In the genomic region with DNA sequence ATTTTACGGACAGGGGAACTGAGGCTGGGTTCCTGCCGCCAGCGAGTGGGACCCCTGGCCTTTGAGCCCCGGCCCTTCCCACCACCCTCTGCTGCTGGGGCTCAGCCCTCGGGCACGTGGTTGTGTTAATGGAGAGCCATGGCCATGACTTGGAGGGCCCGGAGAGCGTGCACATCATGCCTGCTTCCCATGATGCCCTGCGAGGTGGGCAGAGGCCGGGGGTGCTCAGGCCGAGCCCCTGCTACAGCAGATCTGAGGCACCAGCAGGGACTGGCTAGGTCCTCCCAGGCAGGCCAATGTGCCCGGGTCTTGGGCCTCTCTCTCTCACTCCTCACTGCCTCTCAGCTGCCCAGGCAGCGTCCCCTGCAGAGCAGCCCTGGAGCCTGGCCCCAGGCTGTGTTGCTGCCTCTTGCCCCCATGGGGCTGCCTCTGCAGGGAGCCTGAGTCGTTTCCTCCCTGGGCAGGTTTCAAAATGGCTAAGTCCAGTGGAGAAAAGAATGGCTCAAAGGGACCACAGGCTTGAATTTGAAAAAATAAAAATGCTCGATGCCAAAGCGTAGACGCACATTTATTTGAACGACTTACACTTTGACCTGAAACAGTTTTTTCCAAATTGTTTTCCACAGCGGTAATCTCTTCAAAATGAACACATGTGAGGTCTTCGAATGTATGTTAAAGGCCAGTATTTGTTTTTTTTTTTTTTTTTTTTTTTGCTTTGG, we compare ENCODE assay signal across 13 cellular contexts.
DNase-seq lines count a peak whose midpoint lies in the region; ATAC-seq and TF ChIP-seq lines count a peak whose summit lies in the region.
"Had no signal": no experiment of that assay in that cellular context is flagged by ENCODE, and none has a peak within 500 bp of the region (broad histone marks: within the 10 kb centered on the region; RNA-seq: fewer than 3 reads in every experiment).

No MANE protein-coding gene starts in this region.

- intact Hi-C loops in activated naive CD4-positive, alpha-beta T cell treated with anti-CD3 and anti-CD28 coated beads for 36 hours (cut with micrococcal nuclease), result loop anchor here (1.0 to 2.0 kb wide), 3 partner anchors 10 to 20 kb away; no protein-coding TSS in a partner anchor

- no peaks in the 10 kb centered on the region for H3K36me3 Mint-ChIP-seq in activated naive CD4-positive, alpha-beta T cell treated with anti-CD3 and anti-CD28 coated beads for 36 hours (ENCODE audit: low read depth)
- H3K36me3 Mint-ChIP-seq in T-helper 17 cell (ENCODE audit: low read depth) (no peaks in the 10 kb centered on the region), glutamatergic neuron (ENCODE audit: unreplicated experiment) (no peaks in the 10 kb centered on the region)
- H3K36me3 Mint-ChIP-seq: natural killer cell had no signal

- CTCF ChIA-PET in activated naive CD4-positive, alpha-beta T cell treated with anti-CD3 and anti-CD28 coated beads for 36 hours (lab: Charles Lee), result interaction anchor here (1.0 to 1.1 kb wide), 2 partner anchors 32 to 35 kb away, joined by 3 to 4 read pairs; no protein-coding TSS in a partner anchor

- H3K4me1 ChIP-seq in thymus (ENCODE audit: control insufficient read depth, insufficient read depth, low read length), result peaks cover 19% of the 10 kb centered on the region
- H3K4me1 ChIP-seq: SJSA1 had no signal

- H3K9me3 ChIP-seq in T-helper 17 cell (ENCODE audit: control insufficient read depth, low read length, poor library complexity, severe bottlenecking), result no peaks in the 10 kb centered on the region
- H3K9me3 ChIP-seq in thymus (ENCODE audit: control insufficient read depth), result no peaks in the 10 kb centered on the region
- H3K9me3 ChIP-seq: SJSA1 had no signal

- no peak for TF ChIP-seq CTCF in glutamatergic neuron (IDR thresholded peaks at IDR 0.05; ENCODE audit: partially characterized antibody, unreplicated experiment)

- peak overlapping the region; percentile 53 for H3K4me3 Mint-ChIP-seq in activated naive CD4-positive, alpha-beta T cell treated with anti-CD3 and anti-CD28 coated beads for 36 hours
- H3K4me3 Mint-ChIP-seq in T-helper 17 cell (peak overlapping the region; percentile 84), glutamatergic neuron (ENCODE audit: unreplicated experiment) (no peak overlapping the region)
- H3K4me3 Mint-ChIP-seq: natural killer cell had no signal

- WGBS in thymus, result 89% methylated on average over 20 of the region's 20 CpGs

- no peaks in the 10 kb centered on the region for H3K27me3 Mint-ChIP-seq in activated naive CD4-positive, alpha-beta T cell treated with anti-CD3 and anti-CD28 coated beads for 36 hours (ENCODE audit: low read depth)
- H3K27me3 Mint-ChIP-seq in T-helper 17 cell, result no peaks in the 10 kb centered on the region
- H3K27me3 Mint-ChIP-seq in glutamatergic neuron (ENCODE audit: unreplicated experiment), result peaks cover 3% of the 10 kb centered on the region

- no peak overlapping the region for H3K4me3 ChIP-seq in thymus (ENCODE audit: low read length)
- H3K4me3 ChIP-seq: SJSA1 had no signal

- ATAC-seq in T-helper 17 cell, result no peak
- no peak for ATAC-seq in GM21723 (IDR thresholded peaks at IDR 0.05; ENCODE audit: unreplicated experiment)

- peak overlapping the region; percentile 94 for H3K27ac Mint-ChIP-seq in activated naive CD4-positive, alpha-beta T cell treated with anti-CD3 and anti-CD28 coated beads for 36 hours
- H3K27ac Mint-ChIP-seq in T-helper 17 cell, result peak overlapping the region; percentile 90
- H3K27ac Mint-ChIP-seq in glutamatergic neuron (ENCODE audit: unreplicated experiment), result no peak overlapping the region
- H3K27ac Mint-ChIP-seq: natural killer cell had no signal

- no peaks in the 10 kb centered on the region for H3K27me3 ChIP-seq in thymus (ENCODE audit: control insufficient read depth, insufficient read depth)
- H3K27me3 ChIP-seq: SJSA1 had no signal

- peak; percentile 35 for DNase-seq in activated naive CD4-positive, alpha-beta T cell treated with anti-CD3 and anti-CD28 coated beads for 36 hours
- no peak for DNase-seq in activated naive CD4-positive, alpha-beta T cell (lab: John Stamatoyannopoulos, UW)
- DNase-seq in T-helper 17 cell, result no peak
- peak; percentile 38 for DNase-seq in glutamatergic neuron
- DNase-seq in NCI-H2171 treated with DMSO at 0.1 percent for 48 hours (lab: John Stamatoyannopoulos, UW), result no peak
- DNase-seq in activated gamma-delta T cell treated with Interleukin-2 at 50 U/mL for 16 hours, result no peak
- DNase-seq: foreskin fibroblast, natural killer cell, NCI-H1092, NCI-H524 treated with DMSO at 0.1 percent for 48 hours had no signal

- H3K4me1 Mint-ChIP-seq in activated naive CD4-positive, alpha-beta T cell treated with anti-CD3 and anti-CD28 coated beads for 36 hours (ENCODE audit: low read depth), result peaks cover 50% of the 10 kb centered on the region
- peaks cover 30% of the 10 kb centered on the region for H3K4me1 Mint-ChIP-seq in T-helper 17 cell
- H3K4me1 Mint-ChIP-seq in glutamatergic neuron (ENCODE audit: low read depth, unreplicated experiment), result no peaks in the 10 kb centered on the region

- no peaks in the 10 kb centered on the region for H3K9me3 Mint-ChIP-seq in activated naive CD4-positive, alpha-beta T cell treated with anti-CD3 and anti-CD28 coated beads for 36 hours
- peaks cover 2% of the 10 kb centered on the region for H3K9me3 Mint-ChIP-seq in glutamatergic neuron (ENCODE audit: unreplicated experiment)
- H3K9me3 Mint-ChIP-seq: natural killer cell had no signal

- H3K36me3 ChIP-seq in thymus (ENCODE audit: control insufficient read depth, insufficient read depth), result no peaks in the 10 kb centered on the region
- H3K36me3 ChIP-seq: SJSA1 had no signal

- H3K27ac ChIP-seq in thymus (ENCODE audit: low read depth), result peak overlapping the region; percentile 97
- H3K27ac ChIP-seq: SJSA1 had no signal

Comparison
In these comparisons a context has a peak if more than half of its experiments do, and no peak if none do; other contexts are left out.
1. DNase-seq: peak in activated naive CD4-positive, alpha-beta T cell treated with anti-CD3 and anti-CD28 coated beads for 36 hours (single experiment) and glutamatergic neuron (single experiment); none in activated naive CD4-positive, alpha-beta T cell (0 of 4), T-helper 17 cell (0 of 3), NCI-H2171 treated with DMSO at 0.1 percent for 48 hours (single experiment) and activated gamma-delta T cell treated with Interleukin-2 at 50 U/mL for 16 hours (single experiment).